ENCODE assay signal across 40 cellular contexts in genomic region chr12:122199484-122200355, GRCh38. TPM values are rescaled to one million over a fixed set of nuclear protein-coding genes. Genes with fewer than 3 reads are reported as not detected.
"Had no signal": no experiment of that assay in that cellular context is flagged by ENCODE, and none has a peak within 500 bp of the region (broad histone marks: within the 10 kb centered on the region; RNA-seq: fewer than 3 reads in every experiment).

No MANE protein-coding gene starts in this region.

- ATAC-seq: activated CD4-positive, CD25-positive, alpha-beta regulatory T cell treated with anti-CD3 and anti-CD28 coated beads, Interleukin-2, amount 50 U/mL, for 24 hours; effector memory CD8-positive, alpha-beta T cell; gastroesophageal sphincter; naive thymus-derived CD8-positive, alpha-beta T cell; sciatic nerve; stimulated activated memory B cell treated with anti-CD40 and anti-IgM and Interleukin-4, amounts not matched to agents 10 μg/mL and 1 μg/mL and 100 μg/mL, for 72 hours; stimulated activated naive CD8-positive, alpha-beta T cell treated with anti-CD3 and anti-CD28 coated beads, Interleukin-15, amount 100 ng/mL, for 72 hours had no signal

- H3K27ac Mint-ChIP-seq: activated naive CD8-positive, alpha-beta T cell; effector memory CD8-positive, alpha-beta T cell; immature natural killer cell; memory B cell; naive thymus-derived CD8-positive, alpha-beta T cell; progenitor cell of endocrine pancreas; stimulated activated memory B cell treated with anti-CD40 and anti-IgM and Interleukin-4, amounts not matched to agents 10 μg/mL and 1 μg/mL and 100 μg/mL, for 72 hours; stimulated activated naive CD8-positive, alpha-beta T cell treated with anti-CD3 and anti-CD28 coated beads, Interleukin-15, amount 100 ng/mL, for 72 hours; T-helper 1 cell treated with Interleukin-12 subunit alpha and Interleukin-12 subunit beta and Interleukin-4 antibody, amounts not matched to agents 30 μg/mL and 1 μg/mL, for 36 hours; type B pancreatic cell had no signal

- H3K36me3 Mint-ChIP-seq: activated naive CD8-positive, alpha-beta T cell; stimulated activated memory B cell treated with anti-CD40 and anti-IgM and Interleukin-4, amounts not matched to agents 10 μg/mL and 1 μg/mL and 100 μg/mL, for 72 hours; type B pancreatic cell had no signal

- FAIRE-seq: bronchial epithelial cell, endothelial cell of umbilical vein, TTC549 had no signal

- H3K4me3 ChIP-seq: coronary artery, gastroesophageal sphincter, skin epidermis, vagina had no signal

- H3K27ac ChIP-seq: coronary artery, gastroesophageal sphincter, skin epidermis, vagina, VCaP had no signal

- H3K9me3 Mint-ChIP-seq: effector memory CD8-positive, alpha-beta T cell; immature natural killer cell; stimulated activated memory B cell treated with anti-CD40 and anti-IgM and Interleukin-4, amounts not matched to agents 10 μg/mL and 1 μg/mL and 100 μg/mL, for 72 hours; stimulated activated naive CD8-positive, alpha-beta T cell treated with anti-CD3 and anti-CD28 coated beads, Interleukin-15, amount 100 ng/mL, for 72 hours; type B pancreatic cell had no signal

- H3K4me3 Mint-ChIP-seq: activated naive CD8-positive, alpha-beta T cell; effector memory CD8-positive, alpha-beta T cell; immature natural killer cell; memory B cell; naive thymus-derived CD8-positive, alpha-beta T cell; stimulated activated memory B cell treated with anti-CD40 and anti-IgM and Interleukin-4, amounts not matched to agents 10 μg/mL and 1 μg/mL and 100 μg/mL, for 72 hours; stimulated activated naive CD8-positive, alpha-beta T cell treated with anti-CD3 and anti-CD28 coated beads, Interleukin-15, amount 100 ng/mL, for 72 hours; T-helper 1 cell treated with Interleukin-12 subunit alpha and Interleukin-12 subunit beta and Interleukin-4 antibody, amounts not matched to agents 30 μg/mL and 1 μg/mL, for 36 hours; type B pancreatic cell had no signal

- H3K36me3 ChIP-seq: gastroesophageal sphincter, vagina had no signal

- DNase-seq: activated CD4-positive, alpha-beta T cell treated with anti-CD3 and anti-CD28 coated beads for 48 hours; activated CD4-positive, alpha-beta T cell treated with anti-CD3 and anti-CD28 coated beads, Interleukin-2, amount 50 U/mL, for 48 hours; activated CD8-positive, alpha-beta memory T cell treated with anti-CD3 and anti-CD28 coated beads for 24 hours; activated CD8-positive, alpha-beta memory T cell treated with anti-CD3 and anti-CD28 coated beads, Interleukin-2, amount 50 U/mL, for 4 hours; activated T-cell treated with anti-CD3 and anti-CD28 coated beads, Interleukin-2, amount 50 U/mL, for 1 hour; anterior cingulate cortex; effector memory CD8-positive, alpha-beta T cell; hypothalamus; immature natural killer cell; midbrain; naive thymus-derived CD8-positive, alpha-beta T cell; stimulated activated CD4-positive, alpha-beta T cell treated with anti-CD3 and anti-CD28 coated beads, Interleukin-4, amount 100 ng/mL, for 24 hours; stimulated activated naive CD8-positive, alpha-beta T cell treated with anti-CD3 and anti-CD28 coated beads, Interleukin-15, amount 100 ng/mL, for 72 hours; substantia nigra; SW 1271; T-helper 9 cell had no signal

- H3K9me3 ChIP-seq: vagina had no signal

RNA-seq across cellular contexts. Expression of gene B3GNT4, which starts 3.8 kb away (rescaled TPM):
- total RNA-seq: gastroesophageal sphincter; naive thymus-derived CD8-positive, alpha-beta T cell; sciatic nerve had no signal

RNA-seq across cellular contexts. Expression of gene LRRC43, which starts 16.8 kb away (rescaled TPM):
- total RNA-seq: vagina had no signal
- polyA plus RNA-seq: naive thymus-derived CD8-positive, alpha-beta T cell had no signal

RNA-seq across cellular contexts. Expression of gene IL31, which starts 25.7 kb away (rescaled TPM):
- total RNA-seq: bronchial epithelial cell; endothelial cell of umbilical vein; fibroblast of lung; fibroblast of villous mesenchyme; gastroesophageal sphincter; kidney epithelial cell; lower leg skin; naive thymus-derived CD8-positive, alpha-beta T cell; osteocyte; progenitor cell of endocrine pancreas; renal cortical epithelial cell; sciatic nerve; vagina had no signal
- polyA plus RNA-seq: adipose tissue; endothelial cell of umbilical vein; esophagus; fibroblast of lung; immature natural killer cell; naive thymus-derived CD8-positive, alpha-beta T cell had no signal
